Comparison of ENCODE assay signal across 14 cellular contexts in genomic region chrX:78329486-78329885, GRCh38. TPM values are rescaled to one million over a fixed set of nuclear protein-coding genes. Genes with fewer than 3 reads are reported as not detected.
DNase-seq lines count a peak whose midpoint lies in the region; ATAC-seq and TF ChIP-seq lines count a peak whose summit lies in the region.
"Had no signal": no experiment of that assay in that cellular context is flagged by ENCODE, and none has a peak within 500 bp of the region (broad histone marks: within the 10 kb centered on the region; RNA-seq: fewer than 3 reads in every experiment).

No MANE protein-coding gene starts in this region.

- H3K27me3 ChIP-seq in uterus (no peaks in the 10 kb centered on the region), Caco-2 (replicated peaks; ENCODE audit: control insufficient read depth, insufficient read depth, low read length) (no peaks in the 10 kb centered on the region)

- TF ChIP-seq CTCF in uterus (IDR thresholded peaks at IDR 0.05) (no peak), Caco-2 (IDR thresholded peaks at IDR 0.05; ENCODE audit: insufficient read depth in 1 of 2, low read depth in 1 of 2, low read length in 1 of 2, severe bottlenecking in 1 of 2, unreplicated experiment in 1 of 2) (no peak)

- BruUV-seq in Caco-2 (replicated peaks; lab: Mats Ljungman, UMichigan), result no TSS peak

- POLR2A ChIA-PET in activated CD4-positive, alpha-beta T cell treated with anti-CD3 and anti-CD28 coated beads, Interleukin-2, amount 10 ng/mL, durations not matched to agents 7 days and 5 days (lab: Charles Lee), result no interaction called here
- POLR2A ChIA-PET in Caco-2 (lab: Charles Lee), result no interaction called here

- CTCF ChIA-PET in activated CD4-positive, alpha-beta T cell treated with anti-CD3 and anti-CD28 coated beads, Interleukin-2, amount 10 ng/mL, durations not matched to agents 7 days and 5 days (lab: Charles Lee), result no interaction called here
- CTCF ChIA-PET in Caco-2 (lab: Charles Lee), result no interaction called here

- H3K9me3 ChIP-seq in uterus (no peaks in the 10 kb centered on the region), Caco-2 (no peaks in the 10 kb centered on the region)

- H3K27ac ChIP-seq in uterus, result no peak overlapping the region

- TF ChIP-seq POLR2A in uterus (IDR thresholded peaks at IDR 0.05), result no peak

- peaks cover 69% of the 10 kb centered on the region for H3K4me1 Mint-ChIP-seq in activated CD4-positive, alpha-beta T cell treated with anti-CD3 and anti-CD28 coated beads, Interleukin-2, amount 10 ng/mL, durations not matched to agents 7 days and 5 days
- H3K4me1 Mint-ChIP-seq in stimulated activated naive CD8-positive, alpha-beta T cell treated with anti-CD3 and anti-CD28 coated beads, Interleukin-15, Interleukin-2, amounts not matched to agents 100 ng/mL and 50 ng/mL, for 24 hours (ENCODE audit: low read depth), result peaks cover 61% of the 10 kb centered on the region
- no peaks in the 10 kb centered on the region for H3K4me1 Mint-ChIP-seq in Caco-2 (ENCODE audit: low read depth, unreplicated experiment)

- intact Hi-C loops in uterus (cut with DNase I; ENCODE audit: low total_unique reads) (no loop called here), Caco-2 (cut with micrococcal nuclease; ENCODE audit: unreplicated experiment) (no loop called here)

- no peaks in the 10 kb centered on the region for H3K27me3 Mint-ChIP-seq in activated CD4-positive, alpha-beta T cell treated with anti-CD3 and anti-CD28 coated beads, Interleukin-2, amount 10 ng/mL, durations not matched to agents 7 days and 5 days
- H3K27me3 Mint-ChIP-seq in stimulated activated naive CD8-positive, alpha-beta T cell treated with anti-CD3 and anti-CD28 coated beads, Interleukin-15, Interleukin-2, amounts not matched to agents 100 ng/mL and 50 ng/mL, for 24 hours, result no peaks in the 10 kb centered on the region
- H3K27me3 Mint-ChIP-seq in Caco-2 (ENCODE audit: insufficient read depth, unreplicated experiment), result peaks cover 2% of the 10 kb centered on the region

- no peak for ATAC-seq in GM18870 (IDR thresholded peaks at IDR 0.05; ENCODE audit: unreplicated experiment)
- ATAC-seq: esophagus mucosa had no signal

- no peaks in the 10 kb centered on the region for H3K4me1 ChIP-seq in uterus
- no peaks in the 10 kb centered on the region for H3K4me1 ChIP-seq in Caco-2

- H3K36me3 ChIP-seq in uterus (no peaks in the 10 kb centered on the region), Caco-2 (ENCODE audit: control insufficient read depth, insufficient read depth, low read length) (no peaks in the 10 kb centered on the region)

- H3K27ac Mint-ChIP-seq in activated CD4-positive, alpha-beta T cell treated with anti-CD3 and anti-CD28 coated beads, Interleukin-2, amount 10 ng/mL, durations not matched to agents 7 days and 5 days, result peak overlapping the region; percentile 92
- H3K27ac Mint-ChIP-seq in stimulated activated naive CD8-positive, alpha-beta T cell treated with anti-CD3 and anti-CD28 coated beads, Interleukin-15, Interleukin-2, amounts not matched to agents 100 ng/mL and 50 ng/mL, for 24 hours, result peak overlapping the region; percentile 86
- H3K27ac Mint-ChIP-seq in Caco-2 (ENCODE audit: unreplicated experiment), result no peak overlapping the region

- no peak overlapping the region for H3K4me3 ChIP-seq in uterus
- H3K4me3 ChIP-seq in Caco-2 (ENCODE audit: low read depth, low read length), result no peak overlapping the region

- H3K36me3 Mint-ChIP-seq in activated CD4-positive, alpha-beta T cell treated with anti-CD3 and anti-CD28 coated beads, Interleukin-2, amount 10 ng/mL, durations not matched to agents 7 days and 5 days (ENCODE audit: low read depth), result peaks cover 1% of the 10 kb centered on the region
- H3K36me3 Mint-ChIP-seq in stimulated activated naive CD8-positive, alpha-beta T cell treated with anti-CD3 and anti-CD28 coated beads, Interleukin-15, Interleukin-2, amounts not matched to agents 100 ng/mL and 50 ng/mL, for 24 hours (ENCODE audit: low read depth), result no peaks in the 10 kb centered on the region
- H3K36me3 Mint-ChIP-seq in Caco-2 (ENCODE audit: insufficient read depth, unreplicated experiment), result no peaks in the 10 kb centered on the region

- H3K9me3 Mint-ChIP-seq in activated CD4-positive, alpha-beta T cell treated with anti-CD3 and anti-CD28 coated beads, Interleukin-2, amount 10 ng/mL, durations not matched to agents 7 days and 5 days, result no peaks in the 10 kb centered on the region
- no peaks in the 10 kb centered on the region for H3K9me3 Mint-ChIP-seq in stimulated activated naive CD8-positive, alpha-beta T cell treated with anti-CD3 and anti-CD28 coated beads, Interleukin-15, Interleukin-2, amounts not matched to agents 100 ng/mL and 50 ng/mL, for 24 hours
- H3K9me3 Mint-ChIP-seq in Caco-2 (ENCODE audit: unreplicated experiment), result no peaks in the 10 kb centered on the region

- peak overlapping the region; percentile 39 for H3K4me3 Mint-ChIP-seq in activated CD4-positive, alpha-beta T cell treated with anti-CD3 and anti-CD28 coated beads, Interleukin-2, amount 10 ng/mL, durations not matched to agents 7 days and 5 days
- peak overlapping the region; percentile 47 for H3K4me3 Mint-ChIP-seq in stimulated activated naive CD8-positive, alpha-beta T cell treated with anti-CD3 and anti-CD28 coated beads, Interleukin-15, Interleukin-2, amounts not matched to agents 100 ng/mL and 50 ng/mL, for 24 hours
- H3K4me3 Mint-ChIP-seq in Caco-2 (ENCODE audit: unreplicated experiment), result no peak overlapping the region

- peak; percentile 32 for DNase-seq in activated T-cell treated with anti-CD3 and anti-CD28 coated beads, Interleukin-2, amount 50 U/mL, for 1 hour
- DNase-seq in activated T-cell treated with anti-CD3 and anti-CD28 coated beads for 4 hours (no peak), uterus (no peak), Caco-2 (no peak)
- DNase-seq in activated CD4-positive, alpha-beta T cell treated with anti-CD3 and anti-CD28 coated beads, Interleukin-2, amount 10 ng/mL, durations not matched to agents 7 days and 5 days, result no peak
- DNase-seq in central memory CD4-positive, alpha-beta T cell, result peak; percentile 30
- DNase-seq: cerebellar nuclear complex, DMS79, midbrain, OCI-M1 had no signal

RNA-seq across cellular contexts. Expression of gene CYSLTR1, which starts 2.1 kb away (rescaled TPM):
- 10 to 100 TPM; 20.8 to 23.8 TPM for total RNA-seq in activated CD4-positive, alpha-beta T cell treated with anti-CD3 and anti-CD28 coated beads, Interleukin-2, amount 10 ng/mL, durations not matched to agents 7 days and 5 days
- total RNA-seq in uterus, result 10 to 100 TPM in 1 of 4 donors, 1 to 10 TPM in 2, under 1 TPM in 1; under 0.01 to 21.2 (median 2.5) TPM
- total RNA-seq in Caco-2 (2022), result not detected in 2 replicates
- total RNA-seq: renal cortical epithelial cell had no signal

Comparison
In these comparisons a context has a peak if more than half of its experiments do, and no peak if none do; other contexts are left out.
1. DNase-seq: peak in activated T-cell treated with anti-CD3 and anti-CD28 coated beads, Interleukin-2, amount 50 U/mL, for 1 hour (single experiment) and central memory CD4-positive, alpha-beta T cell (single experiment); none in activated T-cell treated with anti-CD3 and anti-CD28 coated beads for 4 hours (single experiment), activated CD4-positive, alpha-beta T cell treated with anti-CD3 and anti-CD28 coated beads, Interleukin-2, amount 10 ng/mL, durations not matched to agents 7 days and 5 days (single experiment), uterus (0 of 2) and Caco-2 (0 of 2).